ENCODE assay signal across 30 cellular contexts in genomic region chr11:36513965-36514364, GRCh38.
"Had no signal": no experiment of that assay in that cellular context is flagged by ENCODE, and none has a peak within 500 bp of the region (broad histone marks: within the 10 kb centered on the region; RNA-seq: fewer than 3 reads in every experiment).

No MANE protein-coding gene starts in this region.

- H3K27me3 ChIP-seq: adrenal gland, body of pancreas, dorsolateral prefrontal cortex, esophagus muscularis mucosa, gastroesophageal sphincter, heart right ventricle, hepatocyte had no signal

- H3K9me3 ChIP-seq: adrenal gland, body of pancreas had no signal

- DNase-seq: activated CD4-positive, alpha-beta memory T cell treated with anti-CD3 and anti-CD28 coated beads for 36 hours; activated CD4-positive, alpha-beta T cell treated with anti-CD3 and anti-CD28 coated beads for 36 hours; activated CD4-positive, CD25-positive, alpha-beta regulatory T cell; activated CD4-positive, CD25-positive, alpha-beta regulatory T cell treated with anti-CD3 and anti-CD28 coated beads, Interleukin-2, amount 50 U/mL, for 72 hours; activated CD8-positive, alpha-beta memory T cell treated with anti-CD3 and anti-CD28 coated beads, Interleukin-2, amount 10 ng/mL, durations not matched to agents 7 days and 5 days; activated CD8-positive, alpha-beta memory T cell treated with anti-CD3 and anti-CD28 coated beads, Interleukin-2, amount 50 U/mL, for 4 hours; activated CD8-positive, alpha-beta T cell treated with anti-CD3 and anti-CD28 coated beads, Interleukin-2, amount 10 ng/mL, durations not matched to agents 7 days and 5 days; activated effector memory CD4-positive, alpha-beta T cell treated with anti-CD3 and anti-CD28 coated beads, Interleukin-2, amount 50 U/mL, for 16 hours; activated naive CD4-positive, alpha-beta T cell treated with anti-CD3 and anti-CD28 coated beads for 36 hours; activated naive CD8-positive, alpha-beta T cell treated with anti-CD3 and anti-CD28 coated beads for 36 hours; activated naive CD8-positive, alpha-beta T cell treated with anti-CD3 and anti-CD28 coated beads, Interleukin-2, amount 50 U/mL, for 24 hours; activated T-cell treated with anti-CD3 and anti-CD28 coated beads, Interleukin-2, amount 50 U/mL, for 1 hour; activated T-cell treated with anti-CD3 and anti-CD28 coated beads, Interleukin-2, amount 50 U/mL, for 48 hours; adrenal gland; amygdala; aorta; body of pancreas; caudate nucleus; cerebellar nuclear complex; dorsolateral prefrontal cortex; effector memory CD4-positive, alpha-beta T cell; endodermal cell; erythroblast; foreskin melanocyte; heart right ventricle; T-helper 2 cell had no signal

- H3K36me3 ChIP-seq: adrenal gland, esophagus muscularis mucosa, gastroesophageal sphincter, heart right ventricle had no signal

- ATAC-seq: activated CD4-positive, alpha-beta T cell treated with anti-CD3 and anti-CD28 coated beads for 36 hours; activated CD8-positive, alpha-beta memory T cell treated with anti-CD3 and anti-CD28 coated beads, Interleukin-2, amount 10 ng/mL, durations not matched to agents 7 days and 5 days; activated CD8-positive, alpha-beta T cell treated with anti-CD3 and anti-CD28 coated beads, Interleukin-2, amount 10 ng/mL, durations not matched to agents 7 days and 5 days; activated naive CD8-positive, alpha-beta T cell treated with anti-CD3 and anti-CD28 coated beads, Interleukin-2, amount 50 U/mL, for 24 hours; body of pancreas; gastroesophageal sphincter; heart right ventricle had no signal

- H2AFZ ChIP-seq: hepatocyte had no signal

- H3K27ac ChIP-seq: adrenal gland, body of pancreas, coronary artery, dorsolateral prefrontal cortex, esophagus muscularis mucosa, gastroesophageal sphincter, heart right ventricle, hepatocyte had no signal

- H3K4me3 ChIP-seq: adrenal gland, body of pancreas, coronary artery, dorsolateral prefrontal cortex, esophagus muscularis mucosa, gastroesophageal sphincter, heart right ventricle, hepatocyte had no signal

- H3K4me1 ChIP-seq: body of pancreas had no signal

- H3K4me2 ChIP-seq: hepatocyte had no signal
